ENCODE assay signal across 9 cellular contexts in the genomic region with DNA sequence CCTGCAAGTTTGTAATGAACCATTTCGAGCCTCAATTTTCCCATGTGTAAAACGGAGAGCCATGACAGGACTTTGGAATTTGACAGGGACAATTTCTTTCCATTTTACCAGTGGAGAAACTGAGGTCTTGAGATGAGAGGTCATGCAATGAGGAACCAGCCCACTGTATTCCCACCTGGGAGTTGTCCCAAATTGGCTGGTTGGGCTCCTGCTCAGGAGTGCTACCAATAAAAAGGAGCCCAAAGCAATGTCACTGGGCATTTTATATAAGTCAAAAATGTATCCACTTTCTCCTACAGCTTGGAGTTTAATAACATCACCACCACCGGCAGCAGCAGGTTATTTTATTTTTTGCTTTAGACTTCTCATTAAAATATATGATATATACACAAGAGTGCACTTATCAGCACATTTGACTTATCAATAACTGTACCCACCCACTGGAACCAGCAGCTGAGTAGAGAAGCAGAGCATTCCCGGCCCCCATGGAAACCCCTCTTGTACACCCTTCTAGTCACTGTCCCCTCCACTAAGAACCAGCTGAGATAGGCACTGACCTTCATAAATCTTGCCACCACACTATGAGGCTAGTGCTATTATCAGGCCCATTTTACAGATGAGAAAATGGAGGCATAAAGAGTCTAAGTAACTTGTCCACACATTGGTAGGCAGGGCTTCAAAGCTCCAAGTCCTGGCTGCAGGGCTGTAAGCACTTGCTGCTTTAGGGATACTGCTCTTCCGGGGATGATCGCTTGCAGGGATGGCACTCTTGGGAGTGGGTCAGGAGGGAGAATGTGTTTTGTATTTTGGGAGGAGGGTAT.
"Had no signal": no experiment of that assay in that cellular context is flagged by ENCODE, and none has a peak within 500 bp of the region (broad histone marks: within the 10 kb centered on the region; RNA-seq: fewer than 3 reads in every experiment).

No MANE protein-coding gene starts in this region.

- H3K4me3 Mint-ChIP-seq: IgD-negative memory B cell had no signal

- DNase-seq: IMR-90, Karpas-422, KBM-7, KG1 had no signal

- H3K4me3 ChIP-seq: K562 had no signal

- H3K4me1 Mint-ChIP-seq: IgD-negative memory B cell had no signal

- H3K36me3 Mint-ChIP-seq: IgD-negative memory B cell had no signal

- H3K9ac ChIP-seq: KMS-11 had no signal

- FAIRE-seq: HTR-8/SVneo, K562 had no signal

- H3K27ac ChIP-seq: HL-60, KMS-11 had no signal

- H3K4me2 ChIP-seq: KMS-11 had no signal

- ATAC-seq: K562 had no signal

- H3K27ac Mint-ChIP-seq: IgD-negative memory B cell had no signal
